Comparison of ENCODE assay signal across 23 cellular contexts in the genomic region with DNA sequence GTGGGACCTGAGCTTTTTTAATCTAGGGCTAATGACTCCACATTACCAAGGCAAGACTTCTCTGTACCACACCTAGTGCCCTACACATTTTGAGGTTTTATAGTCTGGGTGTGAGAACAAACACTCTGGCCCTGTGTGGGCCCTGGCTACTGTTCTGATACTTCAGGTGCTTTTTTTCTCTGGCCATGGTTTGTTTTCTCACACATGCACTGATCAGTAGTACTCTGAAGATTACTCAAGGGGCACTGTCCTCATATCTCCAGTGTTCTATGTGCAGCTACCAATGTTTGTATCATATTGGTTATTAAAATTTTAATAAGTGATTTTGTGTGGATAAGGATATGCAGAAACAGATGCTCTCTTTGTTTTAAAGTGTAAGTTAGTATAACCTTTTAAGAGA. TPM values are rescaled to one million over a fixed set of nuclear protein-coding genes. Genes with fewer than 3 reads are reported as not detected.
DNase-seq lines count a peak whose midpoint lies in the region; ATAC-seq and TF ChIP-seq lines count a peak whose summit lies in the region.
"Had no signal": no experiment of that assay in that cellular context is flagged by ENCODE, and none has a peak within 500 bp of the region (broad histone marks: within the 10 kb centered on the region; RNA-seq: fewer than 3 reads in every experiment).

No MANE protein-coding gene starts in this region.

- H3K9me3 Mint-ChIP-seq in activated CD4-positive, alpha-beta T cell treated with anti-CD3 and anti-CD28 coated beads, Interleukin-2, amount 10 ng/mL, durations not matched to agents 7 days and 5 days: peaks cover 23% of the 10 kb centered on the region

- H3K27me3 Mint-ChIP-seq in activated CD4-positive, alpha-beta T cell treated with anti-CD3 and anti-CD28 coated beads, Interleukin-2, amount 10 ng/mL, durations not matched to agents 7 days and 5 days: no peaks in the 10 kb centered on the region

- no peak for DNase-seq in GM12864 (ENCODE audit: low read depth)
- no peak for DNase-seq in breast epithelium (ENCODE audit: low spot score in 2 of 2)
- DNase-seq in activated CD4-positive, alpha-beta T cell treated with anti-CD3 and anti-CD28 coated beads, Interleukin-2, amount 10 ng/mL, durations not matched to agents 7 days and 5 days: no peak
- DNase-seq in NCI-H128 (lab: John Stamatoyannopoulos, UW; ENCODE audit: unreplicated experiment): no peak
- DNase-seq: ACHN, AML-193, COR-L47, EL, NCI-H1436 treated with DMSO at 0.1 percent for 48 hours, NCI-H2029 treated with DMSO at 0.1 percent for 48 hours, NCI-H2171 treated with DMSO at 0.1 percent for 48 hours, NCI-H774, PC-3, SJCRH30, T-helper 2 cell had no signal

- peaks cover 9 to 15% of the 10 kb centered on the region in 2 donors for H3K9me3 ChIP-seq in breast epithelium

- TF ChIP-seq POLR2A in breast epithelium (IDR thresholded peaks at IDR 0.05): no peak

- peaks cover 13% of the 10 kb centered on the region for H3K4me1 Mint-ChIP-seq in activated CD4-positive, alpha-beta T cell treated with anti-CD3 and anti-CD28 coated beads, Interleukin-2, amount 10 ng/mL, durations not matched to agents 7 days and 5 days
- H3K4me1 Mint-ChIP-seq: CD14-positive monocyte had no signal

- TF ChIP-seq CTCF in GM12864 (IDR thresholded peaks at IDR 0.05; ENCODE audit: low read depth, low read length, missing control alignments) (peak; percentile 4), VCaP (conservative IDR thresholded peaks at IDR 0.05) (peak; percentile 28; the same call in 1 of the 2 replicates), breast epithelium (IDR thresholded peaks at IDR 0.05) (no peak)

- H3K27me3 ChIP-seq in breast epithelium: no peaks in the 10 kb centered on the region
- H3K27me3 ChIP-seq: SJCRH30 had no signal

- H3K36me3 ChIP-seq in breast epithelium: no peaks in the 10 kb centered on the region
- H3K36me3 ChIP-seq: SJCRH30 had no signal

- CTCF ChIA-PET in activated CD4-positive, alpha-beta T cell treated with anti-CD3 and anti-CD28 coated beads, Interleukin-2, amount 10 ng/mL, durations not matched to agents 7 days and 5 days (lab: Charles Lee): no interaction called here

- no peaks in the 10 kb centered on the region for H3K4me1 ChIP-seq in breast epithelium
- H3K4me1 ChIP-seq: SJCRH30 had no signal

- POLR2A ChIA-PET in activated CD4-positive, alpha-beta T cell treated with anti-CD3 and anti-CD28 coated beads, Interleukin-2, amount 10 ng/mL, durations not matched to agents 7 days and 5 days (lab: Charles Lee): no interaction called here

- H3K27ac ChIP-seq in VCaP (no peak overlapping the region), breast epithelium (no peak overlapping the region)
- H3K27ac ChIP-seq: KMS-11, RWPE1, SJCRH30 had no signal

- H3K4me3 ChIP-seq in GM12864 (ENCODE audit: low read depth, low read length): no peak overlapping the region
- H3K4me3 ChIP-seq in breast epithelium: no peak overlapping the region
- H3K4me3 ChIP-seq: SJCRH30 had no signal

- no peak overlapping the region for H3K4me3 Mint-ChIP-seq in activated CD4-positive, alpha-beta T cell treated with anti-CD3 and anti-CD28 coated beads, Interleukin-2, amount 10 ng/mL, durations not matched to agents 7 days and 5 days
- H3K4me3 Mint-ChIP-seq: CD14-positive monocyte had no signal

- peaks cover 24% of the 10 kb centered on the region for H3K36me3 Mint-ChIP-seq in activated CD4-positive, alpha-beta T cell treated with anti-CD3 and anti-CD28 coated beads, Interleukin-2, amount 10 ng/mL, durations not matched to agents 7 days and 5 days (ENCODE audit: low read depth)

- peak; percentile 36 for ATAC-seq in GM18861 (IDR thresholded peaks at IDR 0.05; ENCODE audit: unreplicated experiment)
- ATAC-seq in HG02938 (IDR thresholded peaks at IDR 0.05; ENCODE audit: unreplicated experiment): peak; percentile 70
- ATAC-seq in HG03135 (IDR thresholded peaks at IDR 0.05; ENCODE audit: unreplicated experiment): no peak
- ATAC-seq: HCT116, PC-3 had no signal

- no peak overlapping the region for H3K27ac Mint-ChIP-seq in activated CD4-positive, alpha-beta T cell treated with anti-CD3 and anti-CD28 coated beads, Interleukin-2, amount 10 ng/mL, durations not matched to agents 7 days and 5 days

- intact Hi-C loops in breast epithelium (cut with DNase I; ENCODE audit: low total_unique reads): no loop called here

RNA-seq across cellular contexts. Expression of a gene that starts 5.9 kb away (rescaled TPM):
- total RNA-seq in breast epithelium: 1 to 10 TPM; 2.4 to 4.6 (median 4.2) TPM
- total RNA-seq in activated CD4-positive, alpha-beta T cell treated with anti-CD3 and anti-CD28 coated beads, Interleukin-2, amount 10 ng/mL, durations not matched to agents 7 days and 5 days: 10 to 100 TPM; 20.1 to 22.2 TPM

Comparison
In these comparisons a context has a peak if more than half of its experiments do, and no peak if none do; other contexts are left out.
1. CTCF ChIP-seq: peak in GM12864 (single experiment) and VCaP (single experiment); none in breast epithelium (0 of 3).